Comparison of ENCODE assay signal across 18 cellular contexts in the genomic region with DNA sequence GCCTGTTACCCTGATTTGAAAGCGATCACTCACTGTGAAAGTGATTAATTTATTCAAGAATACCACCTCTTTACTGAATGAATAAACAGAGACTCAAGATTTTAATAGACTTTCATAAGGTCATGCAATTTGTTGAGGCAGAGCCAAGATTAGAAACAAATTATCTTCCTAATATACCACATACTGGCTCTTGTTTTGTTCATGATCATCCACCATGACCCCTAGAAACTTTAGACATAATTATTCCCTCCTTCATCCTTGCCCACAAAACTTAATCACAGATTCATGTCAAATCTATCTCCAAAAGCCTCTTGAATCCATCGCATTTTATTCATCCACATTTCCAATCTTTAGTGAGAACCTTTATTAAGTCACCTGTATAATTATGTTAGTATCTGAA.
A peak's percentile ranks its signal among the peaks of the same experiment; 100 is the strongest.
DNase-seq lines count a peak whose midpoint lies in the region; ATAC-seq and TF ChIP-seq lines count a peak whose summit lies in the region.
"Had no signal": no experiment of that assay in that cellular context is flagged by ENCODE, and none has a peak within 500 bp of the region (broad histone marks: within the 10 kb centered on the region; RNA-seq: fewer than 3 reads in every experiment).

No MANE protein-coding gene starts in this region.

- no peaks in the 10 kb centered on the region for H4K20me1 ChIP-seq in PC-9 (ENCODE audit: insufficient read depth)

- intact Hi-C loops in PC-9 (cut with micrococcal nuclease; ENCODE audit: unreplicated experiment): loop anchor here (1.0 to 5.0 kb wide), 3 partner anchors 367 to 815 kb away; no protein-coding TSS in a partner anchor
- intact Hi-C loops in sciatic nerve (cut with DNase I): no loop called here

- H3K79me2 ChIP-seq in PC-9 (ENCODE audit: low read depth): no peaks in the 10 kb centered on the region

- no peak overlapping the region for H3K4me3 ChIP-seq in PC-9
- H3K4me3 ChIP-seq: A549, HAP-1 had no signal

- H3K9me3 ChIP-seq in PC-9 (ENCODE audit: insufficient read depth, low read depth): peaks cover 5% of the 10 kb centered on the region; the same call in 1 of the 2 replicates
- H3K9me3 ChIP-seq: A549, Caco-2, HAP-1 had no signal

- no peaks in the 10 kb centered on the region for H3K36me3 Mint-ChIP-seq in nephron (ENCODE audit: low read depth)
- H3K36me3 Mint-ChIP-seq in activated naive CD8-positive, alpha-beta T cell treated with anti-CD3 and anti-CD28 coated beads, Interleukin-2, amount 50 U/mL, for 24 hours (ENCODE audit: low read depth): no peaks in the 10 kb centered on the region

- no TSS peak for BruUV-seq in PC-9 (replicated peaks; lab: Mats Ljungman, UMichigan)

- no peak overlapping the region for H3K27ac ChIP-seq in PC-9
- H3K27ac ChIP-seq: 22Rv1, A549, C4-2B had no signal

- DNase-seq in NCI-H1417 (lab: John Stamatoyannopoulos, UW) (peak in 2 of 3 experiments; percentile 12 to 64), NCI-H1417 treated with DMSO at 0.1 percent for 48 hours (lab: John Stamatoyannopoulos, UW) (no peak), PC-9 (no peak), sciatic nerve (ENCODE audit: low spot score) (no peak), NOMO-1 treated with DMSO at 0.1 percent for 48 hours (lab: John Stamatoyannopoulos, UW; ENCODE audit: unreplicated experiment) (no peak)
- DNase-seq in activated naive CD8-positive, alpha-beta T cell treated with anti-CD3 and anti-CD28 coated beads, Interleukin-2, amount 50 U/mL, for 24 hours: no peak
- DNase-seq: AML-193; Caco-2; CD4-positive, alpha-beta T cell; DMS153; DMS79; GDM1 had no signal

- no peaks in the 10 kb centered on the region for H3F3A ChIP-seq in PC-9 (ENCODE audit: insufficient read depth, low read depth)

- no peak for TF ChIP-seq CTCF in PC-9 (conservative IDR thresholded peaks at IDR 0.05)
- no peak for TF ChIP-seq CTCF in nephron (IDR thresholded peaks at IDR 0.05; ENCODE audit: unreplicated experiment in 3 of 3)

- H3K36me3 ChIP-seq in PC-9 (ENCODE audit: low read depth): no peaks in the 10 kb centered on the region
- H3K36me3 ChIP-seq: HAP-1 had no signal

- H3K4me3 Mint-ChIP-seq in nephron: no peak overlapping the region
- no peak overlapping the region for H3K4me3 Mint-ChIP-seq in activated naive CD8-positive, alpha-beta T cell treated with anti-CD3 and anti-CD28 coated beads, Interleukin-2, amount 50 U/mL, for 24 hours
- H3K4me3 Mint-ChIP-seq: CD4-positive, alpha-beta T cell had no signal

- no peaks in the 10 kb centered on the region for H3K9me2 ChIP-seq in PC-9 (ENCODE audit: insufficient read depth)

- no peaks in the 10 kb centered on the region for H3K27me3 Mint-ChIP-seq in nephron (ENCODE audit: low read depth)
- no peaks in the 10 kb centered on the region for H3K27me3 Mint-ChIP-seq in activated naive CD8-positive, alpha-beta T cell treated with anti-CD3 and anti-CD28 coated beads, Interleukin-2, amount 50 U/mL, for 24 hours
- H3K27me3 Mint-ChIP-seq: CD4-positive, alpha-beta T cell had no signal

- H3K4me2 ChIP-seq in PC-9: no peak overlapping the region
- H3K4me2 ChIP-seq: A549 had no signal

- 0 out of 2 replicates have a peak overlapping the region, but pooled peaks have one; percentile 55 for H2AFZ ChIP-seq in PC-9

- no peak for ATAC-seq in sciatic nerve
- ATAC-seq in activated naive CD8-positive, alpha-beta T cell treated with anti-CD3 and anti-CD28 coated beads, Interleukin-2, amount 50 U/mL, for 24 hours: no peak
- ATAC-seq: A549, HepG2 had no signal

- no peaks in the 10 kb centered on the region for H3K4me1 ChIP-seq in PC-9 (replicated peaks; ENCODE audit: insufficient read depth)
- H3K4me1 ChIP-seq: A549, Caco-2, HAP-1 had no signal

- H3K27me3 ChIP-seq in PC-9 (ENCODE audit: insufficient read depth, low read depth): no peaks in the 10 kb centered on the region

- no peaks in the 10 kb centered on the region for H3K9me3 Mint-ChIP-seq in nephron
- no peaks in the 10 kb centered on the region for H3K9me3 Mint-ChIP-seq in activated naive CD8-positive, alpha-beta T cell treated with anti-CD3 and anti-CD28 coated beads, Interleukin-2, amount 50 U/mL, for 24 hours
- H3K9me3 Mint-ChIP-seq: CD4-positive, alpha-beta T cell had no signal

- H3K4me1 Mint-ChIP-seq in nephron: no peaks in the 10 kb centered on the region
- no peaks in the 10 kb centered on the region for H3K4me1 Mint-ChIP-seq in activated naive CD8-positive, alpha-beta T cell treated with anti-CD3 and anti-CD28 coated beads, Interleukin-2, amount 50 U/mL, for 24 hours

- peak overlapping the region in 2 of 3 experiments; percentile 7 to 28 for H3K27ac Mint-ChIP-seq in nephron
- no peak overlapping the region for H3K27ac Mint-ChIP-seq in activated naive CD8-positive, alpha-beta T cell treated with anti-CD3 and anti-CD28 coated beads, Interleukin-2, amount 50 U/mL, for 24 hours
- H3K27ac Mint-ChIP-seq: CD4-positive, alpha-beta T cell had no signal

- POLR2A ChIA-PET in PC-9 (lab: Charles Lee; ENCODE audit: unreplicated experiment): no interaction called here

- CTCF ChIA-PET in PC-9 (lab: Charles Lee): no interaction called here

Comparison
In these comparisons a context has a peak if more than half of its experiments do, and no peak if none do; other contexts are left out.
1. DNase-seq: peak in NCI-H1417 (2 of 3); none in NCI-H1417 treated with DMSO at 0.1 percent for 48 hours (single experiment), PC-9 (0 of 2), sciatic nerve (single experiment), NOMO-1 treated with DMSO at 0.1 percent for 48 hours (single experiment) and activated naive CD8-positive, alpha-beta T cell treated with anti-CD3 and anti-CD28 coated beads, Interleukin-2, amount 50 U/mL, for 24 hours (single experiment).